ENCODE assay signal across 8 cellular contexts in the genomic region with DNA sequence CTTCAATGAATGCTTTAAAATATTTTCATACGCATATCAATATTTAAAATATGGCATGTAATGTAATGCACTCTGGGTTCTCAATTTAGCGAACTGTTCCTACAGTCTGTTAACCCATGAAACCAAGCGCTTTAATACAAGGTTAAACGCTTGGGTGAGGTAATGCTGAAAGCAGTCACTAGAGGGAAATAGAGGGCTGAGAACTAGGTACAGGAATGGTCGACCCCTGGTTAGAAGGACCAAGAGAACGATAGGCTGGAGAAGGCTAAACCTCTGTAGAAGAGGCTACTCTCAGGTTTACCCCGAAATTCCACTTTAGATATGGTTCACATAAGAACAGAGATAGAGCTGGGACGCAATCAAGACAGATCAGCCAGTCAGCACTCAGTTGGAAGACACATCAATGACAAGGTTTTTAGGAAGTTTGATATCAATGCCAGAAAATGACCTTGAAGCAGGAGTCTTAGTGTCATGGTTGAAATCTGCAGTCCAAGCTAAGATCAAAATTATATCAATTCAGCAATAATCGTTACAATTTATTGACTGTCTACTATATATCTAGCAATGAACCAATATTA. TPM values are rescaled to one million over a fixed set of nuclear protein-coding genes. Genes with fewer than 3 reads are reported as not detected.
A peak's percentile ranks its signal among the peaks of the same experiment; 100 is the strongest.
DNase-seq lines count a peak whose midpoint lies in the region; ATAC-seq and TF ChIP-seq lines count a peak whose summit lies in the region.

No MANE protein-coding gene starts in this region.

- no peaks in the 10 kb centered on the region for H3K27me3 ChIP-seq in endodermal cell (ENCODE audit: control insufficient read depth, insufficient read depth, low read length, poor library complexity, severe bottlenecking)

- H3K36me3 ChIP-seq in endodermal cell (ENCODE audit: control insufficient read depth, insufficient read depth, low read length), result no peaks in the 10 kb centered on the region

- 35 to 47% methylated on average over 7 to 9 of the region's 9 CpGs for WGBS in endodermal cell (ENCODE audit: insufficient coverage in 1 of 2, insufficient read length in 1 of 2), 2 experiments

- H3K9me3 ChIP-seq in endodermal cell (ENCODE audit: control insufficient read depth, low read length), result no peaks in the 10 kb centered on the region

- H3K36me3 Mint-ChIP-seq in endodermal cell (ENCODE audit: low read depth) (no peaks in the 10 kb centered on the region), naive B cell (no peaks in the 10 kb centered on the region)

- ATAC-seq in GM21529 (IDR thresholded peaks at IDR 0.05; ENCODE audit: unreplicated experiment) (peak; percentile 97), naive B cell (ENCODE audit: low read depth in 2 of 2) (peak; percentile 58 to 62)

- H3K4me1 Mint-ChIP-seq in endodermal cell (no peaks in the 10 kb centered on the region), naive B cell (no peaks in the 10 kb centered on the region)

- H3K9me3 Mint-ChIP-seq in endodermal cell (no peaks in the 10 kb centered on the region), naive B cell (no peaks in the 10 kb centered on the region)

- H3K4me3 ChIP-seq in endodermal cell (ENCODE audit: low read length), result no peak overlapping the region

- DNase-seq in activated CD8-positive, alpha-beta memory T cell treated with anti-CD3 and anti-CD28 coated beads, Interleukin-2, amount 50 U/mL, for 1 hour (ENCODE audit: extremely low read depth), result peak; percentile 0
- DNase-seq in activated CD8-positive, alpha-beta memory T cell treated with anti-CD3 and anti-CD28 coated beads, Interleukin-2, amount 50 U/mL, for 48 hours, result no peak
- DNase-seq in HT-29 (ENCODE audit: low spot score) (peak; percentile 86), RKO (ENCODE audit: low spot score) (peak; percentile 32), endodermal cell (peak; percentile 80), naive B cell (peak; percentile 6), cerebellum (ENCODE audit: low spot score) (no peak)

- H3K27me3 Mint-ChIP-seq in endodermal cell (ENCODE audit: insufficient read depth) (peaks cover 7% of the 10 kb centered on the region), naive B cell (peaks cover 5 to 33% (median 25%) of the 10 kb centered on the region in 3 donors)

- H3K4me1 ChIP-seq in endodermal cell (ENCODE audit: control insufficient read depth, insufficient read depth, low read length), result no peaks in the 10 kb centered on the region

- H3K27ac ChIP-seq in endodermal cell (ENCODE audit: low read depth, low read length), result no peak overlapping the region

- no peak overlapping the region for H3K9ac ChIP-seq in endodermal cell (ENCODE audit: extremely low read depth, low read length, poor library complexity, severe bottlenecking)

- H3K4me3 Mint-ChIP-seq in endodermal cell (no peak overlapping the region), naive B cell (no peak overlapping the region)

- peak; percentile 91 for TF ChIP-seq CTCF in endodermal cell (conservative IDR thresholded peaks at IDR 0.05)

- no peak overlapping the region for H3K27ac Mint-ChIP-seq in endodermal cell
- peak overlapping the region in 1 of 6 donors; percentile 21 for H3K27ac Mint-ChIP-seq in naive B cell

RNA-seq across cellular contexts. Expression of gene ARSJ, which starts 26.9 kb away (rescaled TPM):
- 28.4 and 31.0 TPM in 2 replicates for total RNA-seq in HT-29 (2014; rRNA removed; shearing (Covaris generic))
- total RNA-seq in endodermal cell, result under 1 TPM; 0.35 to 0.77 TPM
- 0.82 TPM for polyA plus RNA-seq in endodermal cell (2013, experiment 1 of 2)
- polyA plus RNA-seq in endodermal cell (2013, experiment 2 of 2), result 1.0 TPM
- polyA plus RNA-seq in naive B cell (ENCODE audit: low read depth in 6 of 6), result not detected
- 0.64 TPM for total RNA-seq in cerebellum

Comparison
In these comparisons a context has a peak if more than half of its experiments do, and no peak if none do; other contexts are left out.
1. DNase-seq: peak in activated CD8-positive, alpha-beta memory T cell treated with anti-CD3 and anti-CD28 coated beads, Interleukin-2, amount 50 U/mL, for 1 hour (single experiment), HT-29 (single experiment), RKO (single experiment), endodermal cell (single experiment) and naive B cell (single experiment); none in activated CD8-positive, alpha-beta memory T cell treated with anti-CD3 and anti-CD28 coated beads, Interleukin-2, amount 50 U/mL, for 48 hours (single experiment) and cerebellum (single experiment).
2. RNA of gene ARSJ, which starts 26.9 kb away (total RNA-seq): 28.4 to 31.0 TPM in HT-29; 0.35 to 0.77 TPM in endodermal cell and 0.64 TPM in cerebellum (single experiment); every median in the first group is over 10 times any median in the second.